Comparison of ENCODE assay signal across 10 cellular contexts in the genomic region with DNA sequence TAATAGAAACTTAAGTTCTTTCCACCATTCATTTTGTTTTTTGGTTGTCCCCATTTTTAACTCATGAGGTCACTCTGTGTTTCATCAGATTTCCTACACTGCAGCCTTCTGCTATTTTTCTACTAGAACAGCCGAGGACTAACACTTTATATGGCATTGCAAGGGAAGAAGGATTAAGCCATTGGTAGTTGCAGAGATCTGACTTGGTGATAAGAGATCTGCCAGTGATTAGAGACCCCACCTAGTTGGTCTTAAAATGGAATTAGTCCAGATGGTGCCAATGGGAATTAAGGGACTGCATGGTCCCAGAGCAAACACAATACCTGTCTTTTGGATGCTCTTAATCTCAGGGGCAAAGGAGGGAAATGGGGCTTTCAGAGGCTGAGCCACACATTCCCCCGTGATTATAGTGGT.
DNase-seq lines count a peak whose midpoint lies in the region; ATAC-seq and TF ChIP-seq lines count a peak whose summit lies in the region.
"Had no signal": no experiment of that assay in that cellular context is flagged by ENCODE, and none has a peak within 500 bp of the region (broad histone marks: within the 10 kb centered on the region; RNA-seq: fewer than 3 reads in every experiment).

No MANE protein-coding gene starts in this region.

- peak; percentile 65 for ATAC-seq in IMR-90 (ENCODE audit: low read depth)
- no peak for ATAC-seq in activated naive CD8-positive, alpha-beta T cell treated with anti-CD3 and anti-CD28 coated beads, Interleukin-2, amount 50 U/mL, for 24 hours
- ATAC-seq in lower lobe of right lung = no peak
- ATAC-seq in GM18858 (IDR thresholded peaks at IDR 0.05; ENCODE audit: unreplicated experiment) = no peak

- H4K91ac ChIP-seq in IMR-90 (ENCODE audit: insufficient read depth, low read depth, low read length) = peak overlapping the region; percentile 67

- peak overlapping the region; percentile 11; the same call in 1 of the 2 replicates for H3K14ac ChIP-seq in IMR-90 (replicated peaks; ENCODE audit: low read depth, low read length)

- peak overlapping the region; percentile 13 to 89 (median 44); a peak in 20 of 22 replicates for H3K4me2 ChIP-seq in BLaER1 treated with 17β-estradiol and CSF1 and Interleukin-3, amounts not matched to agents 10 nM and 100 nM
- H3K4me2 ChIP-seq in IMR-90 (ENCODE audit: low read depth, low read length) = peak overlapping the region; percentile 20; the same call in 1 of the 2 replicates

- peak overlapping the region; percentile 75 for H2BK120ac ChIP-seq in IMR-90 (ENCODE audit: low read depth, low read length)

- CTCF ChIA-PET in IMR-90 (lab: Yijun Ruan, JAX) = no interaction called here

- intact Hi-C loops in IMR-90 (cut with micrococcal nuclease) (no loop called here), lower lobe of right lung (cut with DNase I) (no loop called here)

- WGBS in IMR-90 (ENCODE audit: extremely low coverage in 2 of 2, insufficient read length in 1 of 2), 2 experiments = no CpG with 5 or more reads among the region's 2 CpGs

- peak overlapping the region; percentile 11 to 64; a peak in 2 of 4 replicates for H4K8ac ChIP-seq in IMR-90 (ENCODE audit: low read depth in 2 of 2, low read length in 2 of 2)

- H3K18ac ChIP-seq in IMR-90 (ENCODE audit: low read depth, low read length) = peak overlapping the region; percentile 81

- H3K4me3 ChIP-seq in BLaER1 treated with 17β-estradiol and CSF1 and Interleukin-3, amounts not matched to agents 10 nM and 100 nM = no peak overlapping the region
- H3K4me3 ChIP-seq in IMR-90 (ENCODE audit: insufficient read depth, low read depth, low read length) (no peak overlapping the region), lower lobe of right lung (no peak overlapping the region)

- peaks cover 10 to 16% (median 14%) of the 10 kb centered on the region in 11 experiments for H3K9me3 ChIP-seq in BLaER1 treated with 17β-estradiol and CSF1 and Interleukin-3, amounts not matched to agents 10 nM and 100 nM (replicated peaks in 1 of 11)
- no peaks in the 10 kb centered on the region for H3K9me3 ChIP-seq in IMR-90 (ENCODE audit: control insufficient read depth, insufficient read depth, low read length)
- no peaks in the 10 kb centered on the region for H3K9me3 ChIP-seq in lower lobe of right lung

- no peaks in the 10 kb centered on the region for H3K36me3 Mint-ChIP-seq in activated naive CD8-positive, alpha-beta T cell treated with anti-CD3 and anti-CD28 coated beads, Interleukin-2, amount 50 U/mL, for 24 hours (ENCODE audit: low read depth)

- H3K9ac ChIP-seq in BLaER1 treated with 17β-estradiol and CSF1 and Interleukin-3, amounts not matched to agents 10 nM and 100 nM = peak overlapping the region in 2 of 11 experiments; percentile 63 to 64; a peak in 3 of 22 replicates
- no peak overlapping the region for H3K9ac ChIP-seq in IMR-90 (ENCODE audit: low read depth, low read length)

- peaks cover 67% of the 10 kb centered on the region for H3K4me1 Mint-ChIP-seq in activated naive CD8-positive, alpha-beta T cell treated with anti-CD3 and anti-CD28 coated beads, Interleukin-2, amount 50 U/mL, for 24 hours

- dilution Hi-C loops in IMR-90 (cut with HindIII; ENCODE audit: low sequenced_read_pairs, unreplicated experiment) = no loop called here

- peak overlapping the region; percentile 1 for H2BK5ac ChIP-seq in IMR-90 (ENCODE audit: low read depth, low read length, poor library complexity, severe bottlenecking)

- H3K27ac Mint-ChIP-seq in activated naive CD8-positive, alpha-beta T cell treated with anti-CD3 and anti-CD28 coated beads, Interleukin-2, amount 50 U/mL, for 24 hours = peak overlapping the region; percentile 75

- peaks cover 13 to 75% (median 22%) of the 10 kb centered on the region in 10 experiments; a peak in 19 of 20 replicates for H3K4me1 ChIP-seq in BLaER1 treated with 17β-estradiol and CSF1 and Interleukin-3, amounts not matched to agents 10 nM and 100 nM
- H3K4me1 ChIP-seq in IMR-90 (ENCODE audit: control insufficient read depth, insufficient read depth, low read length) (peaks cover 8% of the 10 kb centered on the region), lower lobe of right lung (peaks cover 24% of the 10 kb centered on the region)

- peak overlapping the region; percentile 32 for H3K4ac ChIP-seq in IMR-90 (ENCODE audit: low read depth, low read length)

- no peaks in the 10 kb centered on the region for H3K27me3 Mint-ChIP-seq in activated naive CD8-positive, alpha-beta T cell treated with anti-CD3 and anti-CD28 coated beads, Interleukin-2, amount 50 U/mL, for 24 hours

- DNase-seq in IMR-90 (peak; percentile 38), lower lobe of right lung (no peak), kidney tubule cell (ENCODE audit: low spot score) (no peak), OCI-M1 (lab: John Stamatoyannopoulos, UW) (no peak), DMS79 treated with DMSO at 0.1 percent for 48 hours (lab: John Stamatoyannopoulos, UW) (no peak)
- DNase-seq in activated naive CD8-positive, alpha-beta T cell treated with anti-CD3 and anti-CD28 coated beads, Interleukin-2, amount 50 U/mL, for 24 hours = no peak
- DNase-seq: DMS79; effector CD8-positive, alpha-beta T cell had no signal

- peak overlapping the region; percentile 79 for H4K5ac ChIP-seq in IMR-90 (ENCODE audit: low read depth, low read length)

- peak overlapping the region; percentile 84; the same call in 1 of the 2 replicates for H2BK20ac ChIP-seq in IMR-90 (ENCODE audit: low read depth, low read length)

- no peak for TF ChIP-seq CTCF in IMR-90 (conservative IDR thresholded peaks at IDR 0.05; ENCODE audit: low read depth, low read length)
- TF ChIP-seq CTCF in lower lobe of right lung (IDR thresholded peaks at IDR 0.05) = no peak

- H3K4me3 Mint-ChIP-seq in activated naive CD8-positive, alpha-beta T cell treated with anti-CD3 and anti-CD28 coated beads, Interleukin-2, amount 50 U/mL, for 24 hours = no peak overlapping the region

- TF ChIP-seq POLR2A in IMR-90 (IDR thresholded peaks at IDR 0.05; ENCODE audit: low read depth, low read length) = no peak

- no TSS peak for BruUV-seq in IMR-90 (replicated peaks; lab: Mats Ljungman, UMichigan)

- H3K36me3 ChIP-seq in BLaER1 treated with 17β-estradiol and CSF1 and Interleukin-3, amounts not matched to agents 10 nM and 100 nM = peaks cover 0 to 3% (median 0%) of the 10 kb centered on the region in 11 experiments; a peak in 1 of 22 replicates
- H3K36me3 ChIP-seq in IMR-90 (ENCODE audit: control insufficient read depth, insufficient read depth, low read length) (no peaks in the 10 kb centered on the region), lower lobe of right lung (no peaks in the 10 kb centered on the region)

- H3K23ac ChIP-seq in IMR-90 (ENCODE audit: low read depth, low read length) = no peak overlapping the region

- H3K27me3 ChIP-seq in BLaER1 treated with 17β-estradiol and CSF1 and Interleukin-3, amounts not matched to agents 10 nM and 100 nM = no peaks in the 10 kb centered on the region
- H3K27me3 ChIP-seq in IMR-90 (ENCODE audit: control insufficient read depth, insufficient read depth, low read length) (no peaks in the 10 kb centered on the region), lower lobe of right lung (ENCODE audit: low read depth) (no peaks in the 10 kb centered on the region)

- POLR2A ChIA-PET in IMR-90 (lab: Charles Lee; ENCODE audit: unreplicated experiment) = no interaction called here

- no peaks in the 10 kb centered on the region for H3K79me1 ChIP-seq in IMR-90 (ENCODE audit: low read depth in 1 of 2, low read length in 2 of 2)

- no peak overlapping the region for H2AK9ac ChIP-seq in IMR-90 (replicated peaks; ENCODE audit: low read depth, low read length, poor library complexity)

- peak overlapping the region in 3 of 11 experiments; percentile 68 to 89 (median 80); a peak in 6 of 22 replicates for H3K27ac ChIP-seq in BLaER1 treated with 17β-estradiol and CSF1 and Interleukin-3, amounts not matched to agents 10 nM and 100 nM
- H3K27ac ChIP-seq in IMR-90 (ENCODE audit: insufficient read depth, low read length) (peak overlapping the region; percentile 65; the same call in 1 of the 2 replicates), lower lobe of right lung (peak overlapping the region; percentile 3)

- peaks cover 6% of the 10 kb centered on the region for H3K9me3 Mint-ChIP-seq in activated naive CD8-positive, alpha-beta T cell treated with anti-CD3 and anti-CD28 coated beads, Interleukin-2, amount 50 U/mL, for 24 hours

- H2BK15ac ChIP-seq in IMR-90 (ENCODE audit: low read depth, low read length) = peak overlapping the region; percentile 22; the same call in 1 of the 3 replicates

- in situ Hi-C loops in IMR-90 (cut with MboI; ENCODE audit: low sequenced_read_pairs) = no loop called here

- H2AFZ ChIP-seq in IMR-90 (replicated peaks; ENCODE audit: low read length, poor library complexity) = no peak overlapping the region

- no peak for TF ChIP-seq RAD21 in IMR-90 (IDR thresholded peaks at IDR 0.05; ENCODE audit: low read length)

- H3K56ac ChIP-seq in IMR-90 (ENCODE audit: extremely low read depth, insufficient read depth, low read length) = no peak overlapping the region

- H3K9me1 ChIP-seq in IMR-90 (ENCODE audit: insufficient read depth, low read length) = peaks cover 3% of the 10 kb centered on the region; the same call in 1 of the 2 replicates

- no peaks in the 10 kb centered on the region for H4K20me1 ChIP-seq in BLaER1 treated with 17β-estradiol and CSF1 and Interleukin-3, amounts not matched to agents 10 nM and 100 nM
- no peaks in the 10 kb centered on the region for H4K20me1 ChIP-seq in IMR-90 (ENCODE audit: insufficient read depth, low read length)

- peak overlapping the region; percentile 10; the same call in 1 of the 2 replicates for H2AK5ac ChIP-seq in IMR-90 (ENCODE audit: low read depth, low read length)

TF ChIP-seq in IMR-90, 13 proteins besides CTCF, POLR2A, EP300 and RAD21:
- TF ChIP-seq, protein P1, sequence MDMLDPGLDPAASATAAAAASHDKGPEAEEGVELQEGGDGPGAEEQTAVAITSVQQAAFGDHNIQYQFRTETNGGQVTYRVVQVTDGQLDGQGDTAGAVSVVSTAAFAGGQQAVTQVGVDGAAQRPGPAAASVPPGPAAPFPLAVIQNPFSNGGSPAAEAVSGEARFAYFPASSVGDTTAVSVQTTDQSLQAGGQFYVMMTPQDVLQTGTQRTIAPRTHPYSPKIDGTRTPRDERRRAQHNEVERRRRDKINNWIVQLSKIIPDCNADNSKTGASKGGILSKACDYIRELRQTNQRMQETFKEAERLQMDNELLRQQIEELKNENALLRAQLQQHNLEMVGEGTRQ (IDR thresholded peaks at IDR 0.05; ENCODE audit: low read depth, low read length) = no peak
- peak; percentile 25; the same call in 1 of the 2 replicates for TF ChIP-seq CEBPB (IDR thresholded peaks at IDR 0.05; ENCODE audit: low read depth, low read length)
